1 cellular context compared by ENCODE assay signal in the genomic region with DNA sequence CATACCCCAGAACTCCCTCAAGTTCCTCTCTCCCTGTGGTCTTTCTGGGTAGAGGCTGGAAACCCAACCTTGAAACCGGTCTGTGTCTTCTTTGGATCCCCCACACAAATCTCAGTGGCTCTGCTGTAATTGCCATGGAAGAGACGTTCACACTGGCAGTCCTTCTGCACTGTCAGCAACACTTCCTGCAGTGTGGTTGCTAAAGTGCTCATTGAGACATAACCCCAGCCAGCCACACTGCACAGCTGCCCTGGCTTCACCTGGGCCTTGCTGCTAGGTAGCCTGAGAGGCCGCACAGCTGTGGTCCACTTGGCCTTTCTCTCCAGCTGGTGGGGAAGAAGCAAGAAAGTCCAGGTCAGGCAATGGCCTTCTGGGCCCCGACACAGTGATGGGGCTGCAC.
TF ChIP-seq lines count a peak whose summit lies in the region.

No MANE protein-coding gene starts in this region.

TF ChIP-seq in HepG2, 621 proteins besides CTCF, POLR2A, EP300 and RAD21:
- no peak for TF ChIP-seq HCFC1 (IDR thresholded peaks at IDR 0.05; ENCODE audit: low read depth, low read length)
- no peak for TF ChIP-seq MAZ (IDR thresholded peaks at IDR 0.05; ENCODE audit: borderline replicate concordance, low read depth, low read length)
- TF ChIP-seq MAZ (CRISPR knock-in tag; IDR thresholded peaks at IDR 0.05; ENCODE audit: low read depth), result no peak
- TF ChIP-seq MAFK (conservative IDR thresholded peaks at IDR 0.05 in 1 of 2, IDR thresholded peaks at IDR 0.05 in 1 of 2; ENCODE audit: low read length in 2 of 2), result peak; percentile 26 to 37; a peak in 1 of 4 replicates
- TF ChIP-seq, protein P1, sequence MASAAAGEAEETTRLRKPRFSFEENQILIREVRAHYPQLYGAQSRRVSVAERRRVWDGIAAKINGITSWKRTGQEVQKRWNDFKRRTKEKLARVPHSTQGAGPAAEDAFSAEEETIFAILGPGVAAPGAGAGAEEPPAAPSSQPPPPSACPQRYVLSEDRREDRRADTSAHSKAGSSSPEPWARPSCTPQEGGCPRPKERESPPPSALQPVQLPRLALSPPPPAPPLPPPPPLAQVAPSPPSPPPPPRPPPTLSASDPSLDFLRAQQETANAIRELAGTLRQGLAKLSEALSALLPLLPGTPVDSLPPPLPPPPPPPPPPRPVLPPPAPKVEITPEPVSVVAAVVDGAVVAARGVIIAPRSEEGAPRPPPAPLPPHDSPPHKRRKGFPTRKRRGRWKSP (CRISPR knock-in tag; IDR thresholded peaks at IDR 0.05), result no peak
- no peak for TF ChIP-seq ZNF451 (CRISPR knock-in tag; IDR thresholded peaks at IDR 0.05)
- TF ChIP-seq MAFF (IDR thresholded peaks at IDR 0.05; ENCODE audit: low read depth, low read length), result 0 out of 2 replicates have a peak, but pooled peaks have one; percentile 22
- TF ChIP-seq, protein P2, sequence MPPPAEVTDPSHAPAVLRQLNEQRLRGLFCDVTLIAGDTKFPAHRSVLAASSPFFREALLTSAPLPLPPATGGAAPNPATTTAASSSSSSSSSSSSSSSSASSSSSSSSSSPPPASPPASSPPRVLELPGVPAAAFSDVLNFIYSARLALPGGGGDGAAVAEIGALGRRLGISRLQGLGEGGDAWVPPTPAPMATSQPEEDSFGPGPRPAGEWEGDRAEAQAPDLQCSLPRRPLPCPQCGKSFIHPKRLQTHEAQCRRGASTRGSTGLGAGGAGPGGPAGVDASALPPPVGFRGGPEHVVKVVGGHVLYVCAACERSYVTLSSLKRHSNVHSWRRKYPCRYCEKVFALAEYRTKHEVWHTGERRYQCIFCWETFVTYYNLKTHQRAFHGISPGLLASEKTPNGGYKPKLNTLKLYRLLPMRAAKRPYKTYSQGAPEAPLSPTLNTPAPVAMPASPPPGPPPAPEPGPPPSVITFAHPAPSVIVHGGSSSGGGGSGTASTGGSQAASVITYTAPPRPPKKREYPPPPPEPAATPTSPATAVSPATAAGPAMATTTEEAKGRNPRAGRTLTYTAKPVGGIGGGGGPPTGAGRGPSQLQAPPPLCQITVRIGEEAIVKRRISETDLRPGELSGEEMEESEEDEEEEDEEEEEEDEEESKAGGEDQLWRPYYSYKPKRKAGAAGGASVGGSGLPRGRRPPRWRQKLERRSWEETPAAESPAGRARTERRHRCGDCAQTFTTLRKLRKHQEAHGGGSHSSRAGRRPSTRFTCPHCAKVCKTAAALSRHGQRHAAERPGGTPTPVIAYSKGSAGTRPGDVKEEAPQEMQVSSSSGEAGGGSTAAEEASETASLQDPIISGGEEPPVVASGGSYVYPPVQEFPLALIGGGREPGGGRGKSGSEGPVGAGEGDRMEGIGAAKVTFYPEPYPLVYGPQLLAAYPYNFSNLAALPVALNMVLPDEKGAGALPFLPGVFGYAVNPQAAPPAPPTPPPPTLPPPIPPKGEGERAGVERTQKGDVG (CRISPR knock-in tag; IDR thresholded peaks at IDR 0.05; ENCODE audit: borderline replicate concordance), result no peak
- TF ChIP-seq ZBTB1 (CRISPR knock-in tag; IDR thresholded peaks at IDR 0.05; ENCODE audit: borderline replicate concordance), result no peak
- no peak for TF ChIP-seq ELF1 (CRISPR knock-in tag; IDR thresholded peaks at IDR 0.05)
- no peak for TF ChIP-seq KDM4B (CRISPR knock-in tag; IDR thresholded peaks at IDR 0.05)
